18 cellular contexts compared by ENCODE assay signal in the genomic region with DNA sequence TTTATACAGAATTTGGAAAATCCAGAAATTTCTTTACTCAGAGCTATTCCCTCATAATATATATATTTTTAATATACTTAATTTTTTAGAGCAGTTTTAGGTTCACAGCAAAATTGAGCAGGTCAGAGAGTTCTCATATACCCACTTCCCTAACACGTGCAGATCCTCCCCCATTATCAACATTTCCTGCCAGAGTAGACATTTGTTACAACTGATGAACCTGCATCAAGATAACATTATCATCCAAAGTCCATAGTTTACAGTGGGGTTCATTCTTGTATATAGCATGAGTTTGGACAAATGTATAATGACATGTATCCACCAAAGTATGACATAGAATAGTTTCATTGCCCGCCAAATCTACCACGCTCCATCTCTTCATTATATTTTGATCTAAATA.
"Had no signal": no experiment of that assay in that cellular context is flagged by ENCODE, and none has a peak within 500 bp of the region (broad histone marks: within the 10 kb centered on the region; RNA-seq: fewer than 3 reads in every experiment).

No MANE protein-coding gene starts in this region.

- H3K36me3 ChIP-seq: ovary, thyroid gland had no signal

- H3K79me2 ChIP-seq: hepatocyte had no signal

- H2AFZ ChIP-seq: hepatocyte had no signal

- H3K4me3 ChIP-seq: dorsolateral prefrontal cortex, hepatocyte, mucosa of descending colon, ovary, thyroid gland had no signal

- DNase-seq: cortex of kidney; dorsolateral prefrontal cortex; effector CD8-positive, alpha-beta T cell; foreskin melanocyte; head of caudate nucleus; left colon; left ventricle myocardium superior; mucosa of descending colon; natural killer cell; nucleus accumbens; ovary; right cardiac atrium; small intestine; stimulated activated CD4-positive, alpha-beta T cell treated with anti-CD3 and anti-CD28 coated beads, Interleukin-2, amount 100 ng/mL, for 48 hours; stimulated activated naive CD4-positive, alpha-beta T cell treated with Interleukin-2 at 50 U/mL for 16 hours; thyroid gland had no signal

- H3K4me1 ChIP-seq: thyroid gland had no signal

- H3K4me2 ChIP-seq: hepatocyte had no signal

- H3K27me3 ChIP-seq: dorsolateral prefrontal cortex, hepatocyte, ovary, thyroid gland had no signal

- FAIRE-seq: urothelium cell line had no signal

- ATAC-seq: left colon, mucosa of descending colon, natural killer cell, right cardiac atrium had no signal

- H3K9me3 ChIP-seq: mucosa of descending colon, ovary, thyroid gland had no signal

- H3K27ac ChIP-seq: dorsolateral prefrontal cortex, hepatocyte, ovary, thyroid gland had no signal
